Comparison of ENCODE assay signal across 18 cellular contexts in the genomic region with DNA sequence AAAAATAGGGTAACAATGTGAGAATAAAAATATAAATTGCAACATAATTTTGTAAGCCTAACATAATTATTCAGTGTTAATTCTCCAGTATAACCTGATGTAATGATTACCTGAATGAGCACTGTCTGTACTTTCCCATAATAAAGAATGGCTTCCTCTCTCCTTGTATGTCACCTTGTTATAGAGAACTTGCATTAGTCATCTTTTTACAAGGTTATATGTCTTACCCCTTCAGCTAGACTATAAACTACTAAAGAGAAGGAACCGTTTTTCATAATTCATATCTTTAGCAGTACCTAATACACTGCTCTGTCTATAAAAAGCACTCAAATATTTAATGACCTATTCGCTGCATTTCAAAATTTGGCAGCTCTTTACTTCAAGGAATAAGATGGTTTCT. TPM values are rescaled to one million over a fixed set of nuclear protein-coding genes. Genes with fewer than 3 reads are reported as not detected.
A peak's percentile ranks its signal among the peaks of the same experiment; 100 is the strongest.
DNase-seq lines count a peak whose midpoint lies in the region; ATAC-seq and TF ChIP-seq lines count a peak whose summit lies in the region.
"Had no signal": no experiment of that assay in that cellular context is flagged by ENCODE, and none has a peak within 500 bp of the region (broad histone marks: within the 10 kb centered on the region; RNA-seq: fewer than 3 reads in every experiment).

No MANE protein-coding gene starts in this region.

- H3F3A ChIP-seq in GM23338 (replicated peaks; ENCODE audit: low read depth), result no peaks in the 10 kb centered on the region

- no peaks in the 10 kb centered on the region for H3K9me3 ChIP-seq in esophagus squamous epithelium
- H3K9me3 ChIP-seq: A549, HAP-1, Peyer's patch had no signal

- H3K36me3 ChIP-seq in GM23338 (ENCODE audit: insufficient read depth) (no peaks in the 10 kb centered on the region), esophagus squamous epithelium (no peaks in the 10 kb centered on the region)
- H3K36me3 ChIP-seq: HAP-1, Peyer's patch had no signal

- no peaks in the 10 kb centered on the region for H3K36me3 Mint-ChIP-seq in activated T-cell treated with anti-CD3 and anti-CD28 coated beads, Interleukin-2, amount 50 U/mL, for 72 hours (ENCODE audit: insufficient read depth in 2 of 2)
- no peaks in the 10 kb centered on the region for H3K36me3 Mint-ChIP-seq in GM23338 (ENCODE audit: low read depth)
- H3K36me3 Mint-ChIP-seq: CD14-positive monocyte had no signal

- H3K4me3 ChIP-seq in GM23338 (no peak overlapping the region), esophagus squamous epithelium (no peak overlapping the region)
- H3K4me3 ChIP-seq: A549, HAP-1, Peyer's patch had no signal

- intact Hi-C loops in left colon (cut with DNase I, micrococcal nuclease), result no loop called here
- intact Hi-C loops in esophagus squamous epithelium (cut with DNase I), result no loop called here

- H3K27me3 ChIP-seq in GM23338 (ENCODE audit: insufficient read depth) (no peaks in the 10 kb centered on the region), esophagus squamous epithelium (no peaks in the 10 kb centered on the region)
- H3K27me3 ChIP-seq: Peyer's patch had no signal

- no peak overlapping the region for H3K4me2 ChIP-seq in GM23338
- H3K4me2 ChIP-seq: A549 had no signal

- TF ChIP-seq POLR2A in esophagus squamous epithelium (IDR thresholded peaks at IDR 0.05), result no peak

- WGBS in esophagus squamous epithelium, 2 donors, result 80 to 87% methylated on average over 2 of the region's 2 CpGs

- in situ Hi-C loops in KBM-7 (cut with MboI; ENCODE audit: low pct_unique_long_range_greater_than_20kb, low sequenced_read_pairs), result no loop called here

- H2AFZ ChIP-seq in GM23338, result no peak overlapping the region

- H3K79me2 ChIP-seq in GM23338 (replicated peaks; ENCODE audit: insufficient read depth), result peaks cover 100% of the 10 kb centered on the region

- ATAC-seq in activated T-cell treated with anti-CD3 and anti-CD28 coated beads, Interleukin-2, amount 50 U/mL, for 72 hours (replicated peaks in 1 of 2), result peak; percentile 58 to 60
- ATAC-seq in left colon (peak; percentile 91), GM23338 (no peak)
- ATAC-seq: A549 had no signal

- TF ChIP-seq CTCF in GM23338 (conservative IDR thresholded peaks at IDR 0.05; ENCODE audit: low read depth in 2 of 2) (no peak), esophagus squamous epithelium (IDR thresholded peaks at IDR 0.05) (no peak)

- H3K27ac Mint-ChIP-seq in activated T-cell treated with anti-CD3 and anti-CD28 coated beads, Interleukin-2, amount 50 U/mL, for 72 hours, result no peak overlapping the region
- no peak overlapping the region for H3K27ac Mint-ChIP-seq in GM23338
- H3K27ac Mint-ChIP-seq: B cell had no signal

- H3K4me1 Mint-ChIP-seq in activated T-cell treated with anti-CD3 and anti-CD28 coated beads, Interleukin-2, amount 50 U/mL, for 72 hours (ENCODE audit: low read depth), result peaks cover 56% of the 10 kb centered on the region
- H3K4me1 Mint-ChIP-seq in GM23338, result peaks cover 26% of the 10 kb centered on the region
- H3K4me1 Mint-ChIP-seq: CD14-positive monocyte had no signal

- no peaks in the 10 kb centered on the region for H3K9me2 ChIP-seq in GM23338 (ENCODE audit: insufficient read depth)

- peaks cover 52% of the 10 kb centered on the region for H4K20me1 ChIP-seq in GM23338 (replicated peaks; ENCODE audit: insufficient read depth)

- H3K4me3 Mint-ChIP-seq in activated T-cell treated with anti-CD3 and anti-CD28 coated beads, Interleukin-2, amount 50 U/mL, for 72 hours, result no peak overlapping the region
- H3K4me3 Mint-ChIP-seq in GM23338, result no peak overlapping the region
- H3K4me3 Mint-ChIP-seq: B cell, CD14-positive monocyte had no signal

- DNase-seq in activated T-cell treated with anti-CD3 and anti-CD28 coated beads, Interleukin-2, amount 50 U/mL, for 72 hours, result no peak
- DNase-seq in activated T-cell treated with anti-CD3 and anti-CD28 coated beads, Interleukin-2, amount 50 U/mL, for 1 hour, result no peak
- DNase-seq in M059J (ENCODE audit: low read depth) (peak; percentile 10), left colon (no peak), GM23338 (ENCODE audit: low spot score) (no peak), KBM-7 (no peak), esophagus squamous epithelium (lab: John Stamatoyannopoulos, UW) (no peak)
- DNase-seq: IMR-90, NCI-H1694, NCI-H2081, NCI-H2171 treated with DMSO at 0.1 percent for 48 hours, NCI-H524 treated with DMSO at 0.1 percent for 48 hours, NCI-H82, Peyer's patch had no signal

- H3K27me3 Mint-ChIP-seq in activated T-cell treated with anti-CD3 and anti-CD28 coated beads, Interleukin-2, amount 50 U/mL, for 72 hours (ENCODE audit: low read depth), result no peaks in the 10 kb centered on the region
- H3K27me3 Mint-ChIP-seq in GM23338 (ENCODE audit: insufficient read depth, low read depth, poor library complexity), result peaks cover 3% of the 10 kb centered on the region
- H3K27me3 Mint-ChIP-seq: B cell had no signal

- no peaks in the 10 kb centered on the region for H3K9me3 Mint-ChIP-seq in activated T-cell treated with anti-CD3 and anti-CD28 coated beads, Interleukin-2, amount 50 U/mL, for 72 hours
- H3K9me3 Mint-ChIP-seq in GM23338, result peaks cover 4% of the 10 kb centered on the region; the same call in 1 of the 3 replicates

- no peak overlapping the region for H3K27ac ChIP-seq in GM23338 (ENCODE audit: low read depth)
- no peak overlapping the region for H3K27ac ChIP-seq in esophagus squamous epithelium
- H3K27ac ChIP-seq: A549 had no signal

- peaks cover 41% of the 10 kb centered on the region for H3K4me1 ChIP-seq in GM23338 (ENCODE audit: insufficient read depth)
- peaks cover 0 to 8% (median 0%) of the 10 kb centered on the region in 3 donors for H3K4me1 ChIP-seq in esophagus squamous epithelium
- H3K4me1 ChIP-seq: A549 had no signal

TF ChIP-seq in GM23338, 12 proteins besides CTCF, POLR2A, EP300 and RAD21 (continues in another document):
- TF ChIP-seq, protein P1, sequence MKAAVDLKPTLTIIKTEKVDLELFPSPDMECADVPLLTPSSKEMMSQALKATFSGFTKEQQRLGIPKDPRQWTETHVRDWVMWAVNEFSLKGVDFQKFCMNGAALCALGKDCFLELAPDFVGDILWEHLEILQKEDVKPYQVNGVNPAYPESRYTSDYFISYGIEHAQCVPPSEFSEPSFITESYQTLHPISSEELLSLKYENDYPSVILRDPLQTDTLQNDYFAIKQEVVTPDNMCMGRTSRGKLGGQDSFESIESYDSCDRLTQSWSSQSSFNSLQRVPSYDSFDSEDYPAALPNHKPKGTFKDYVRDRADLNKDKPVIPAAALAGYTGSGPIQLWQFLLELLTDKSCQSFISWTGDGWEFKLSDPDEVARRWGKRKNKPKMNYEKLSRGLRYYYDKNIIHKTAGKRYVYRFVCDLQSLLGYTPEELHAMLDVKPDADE (IDR thresholded peaks at IDR 0.05), result no peak
- TF ChIP-seq ZNF331 (CRISPR knock-in tag; IDR thresholded peaks at IDR 0.05; ENCODE audit: low read depth), result no peak
- TF ChIP-seq POLR2AphosphoS5 (IDR thresholded peaks at IDR 0.05; ENCODE audit: low read depth), result no peak
- TF ChIP-seq CREB1 (CRISPR knock-in tag; IDR thresholded peaks at IDR 0.05; ENCODE audit: low read depth), result no peak
- TF ChIP-seq ZNF114 (CRISPR knock-in tag; IDR thresholded peaks at IDR 0.05), result no peak
- no peak for TF ChIP-seq EZH2phosphoT487 (IDR thresholded peaks at IDR 0.05; ENCODE audit: unreplicated experiment)
- no peak for TF ChIP-seq EZH2 (IDR thresholded peaks at IDR 0.05; ENCODE audit: low read depth, unreplicated experiment)

RNA-seq across cellular contexts. Expression of a gene that starts 19.8 kb away (rescaled TPM):
- 10 to 100 TPM; 25.5 to 28.7 TPM for total RNA-seq in activated T-cell treated with anti-CD3 and anti-CD28 coated beads, Interleukin-2, amount 50 U/mL, for 72 hours
- total RNA-seq in M059J (2014; rRNA removed; shearing (Covaris generic)), result 13.3 and 17.9 TPM in 2 replicates
- total RNA-seq in left colon, result 10 to 100 TPM; 46.5 to 47.2 TPM
- total RNA-seq in GM23338 (2014; rRNA removed; shearing (Covaris generic)), result 113 and 116 TPM in 2 replicates
- 80.5 and 89.0 TPM in 2 replicates for polyA plus RNA-seq in GM23338 (2016; fragmentation: Nextera tagmentation; extraction: Ambion mirVana)
- 10 to 100 TPM; 22.7 to 26.1 (median 23.6) TPM for total RNA-seq in esophagus squamous epithelium
